In genomic region chr22:23511627-23512347, GRCh38 we compare ENCODE assay signal across 1 cellular context.
TF ChIP-seq lines count a peak whose summit lies in the region.

No MANE protein-coding gene starts in this region.

TF ChIP-seq in H1, 55 proteins besides CTCF, POLR2A, EP300 and RAD21:
- no peak for TF ChIP-seq TEAD4 (IDR thresholded peaks at IDR 0.05; ENCODE audit: low read depth, low read length)
- no peak for TF ChIP-seq RXRA (IDR thresholded peaks at IDR 0.05; ENCODE audit: insufficient read depth, low read depth, low read length)
- TF ChIP-seq YY1 (IDR thresholded peaks at IDR 0.05; ENCODE audit: low read depth, low read length), result no peak
- TF ChIP-seq SIRT6 (IDR thresholded peaks at IDR 0.05; ENCODE audit: low read length), result no peak
- TF ChIP-seq USF2 (IDR thresholded peaks at IDR 0.05; ENCODE audit: low read length), result no peak
- TF ChIP-seq SUZ12 (IDR thresholded peaks at IDR 0.05; ENCODE audit: low read length), result no peak
- TF ChIP-seq BRCA1 (IDR thresholded peaks at IDR 0.05; ENCODE audit: low read depth, low read length), result no peak
- TF ChIP-seq RFX5 (IDR thresholded peaks at IDR 0.05; ENCODE audit: borderline replicate concordance, low read depth, low read length), result no peak
- no peak for TF ChIP-seq SP4 (IDR thresholded peaks at IDR 0.05; ENCODE audit: low read length)
- no peak for TF ChIP-seq ASH2L (IDR thresholded peaks at IDR 0.05; ENCODE audit: low read length)
- TF ChIP-seq HDAC6 (IDR thresholded peaks at IDR 0.05; ENCODE audit: low read depth, low read length), result no peak
- TF ChIP-seq EZH2 (IDR thresholded peaks at IDR 0.05; ENCODE audit: low read depth, low read length, severe bottlenecking), result no peak
